In the genomic region with DNA sequence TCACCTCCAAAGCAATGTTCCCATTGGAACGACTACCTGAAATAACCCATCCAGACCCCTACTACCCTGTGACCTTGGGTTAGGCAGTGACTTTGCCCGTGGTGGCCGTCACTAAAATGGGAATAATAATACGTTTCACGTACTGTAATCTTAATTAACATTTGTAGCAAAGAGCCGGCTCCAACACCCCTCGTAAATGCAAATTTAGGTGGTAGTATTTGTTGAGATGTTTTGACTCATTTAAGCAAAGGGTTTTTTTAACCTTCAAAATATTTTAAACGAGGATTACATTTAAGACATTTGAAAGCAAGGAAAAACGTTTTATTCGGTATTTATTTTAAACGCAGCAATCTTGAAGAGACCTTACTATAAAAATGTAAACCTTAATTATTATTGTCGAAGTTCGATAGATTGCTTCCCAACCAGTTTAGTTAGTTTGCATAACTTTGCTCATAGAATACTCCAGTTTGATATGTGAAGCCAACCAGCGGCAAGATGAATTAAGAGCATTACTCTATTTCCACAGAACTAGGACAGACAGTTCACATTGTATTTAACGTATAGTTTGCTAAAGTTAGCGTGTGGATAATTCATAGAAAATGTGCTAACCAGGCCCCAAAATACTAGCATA, we compare ENCODE assay signal across 8 cellular contexts. TPM values are rescaled to one million over a fixed set of nuclear protein-coding genes. Genes with fewer than 3 reads are reported as not detected.
A peak's percentile ranks its signal among the peaks of the same experiment; 100 is the strongest.
DNase-seq lines count a peak whose midpoint lies in the region; ATAC-seq lines count a peak whose summit lies in the region.

No MANE protein-coding gene starts in this region.

- no peak for DNase-seq in activated CD4-positive, alpha-beta memory T cell treated with anti-CD3 and anti-CD28 coated beads for 36 hours
- no peak for DNase-seq in right cardiac atrium
- no peak for DNase-seq in left lobe of liver (ENCODE audit: low spot score)
- DNase-seq in DMS79 (lab: John Stamatoyannopoulos, UW) = no peak

- H3K27ac ChIP-seq in ACC112 (ENCODE audit: low read depth, low read length) (peak overlapping the region; percentile 89), right cardiac atrium (ENCODE audit: low read length) (peak overlapping the region; percentile 98), skeletal muscle tissue (ENCODE audit: low read depth, low read length) (peak overlapping the region; percentile 99)

- H3K36me3 ChIP-seq in ACC112 (ENCODE audit: insufficient read depth, low read length) (no peaks in the 10 kb centered on the region), skeletal muscle tissue (ENCODE audit: control insufficient read depth in 3 of 3, insufficient read depth in 3 of 3, low read length in 3 of 3) (no peaks in the 10 kb centered on the region)

- peaks cover 20% of the 10 kb centered on the region for H3K36me3 Mint-ChIP-seq in activated CD4-positive, alpha-beta memory T cell treated with anti-CD3 and anti-CD28 coated beads for 36 hours

- H3K4me3 ChIP-seq in ACC112 (ENCODE audit: low read depth, low read length) (peak overlapping the region; percentile 91), right cardiac atrium (ENCODE audit: low read length) (peak overlapping the region; percentile 94), skeletal muscle tissue (ENCODE audit: low read length in 3 of 3) (peak overlapping the region; percentile 88 to 95 (median 88))

- H3K27ac Mint-ChIP-seq in activated CD4-positive, alpha-beta memory T cell treated with anti-CD3 and anti-CD28 coated beads for 36 hours = peak overlapping the region; percentile 99

- 1% methylated on average over 16 of the region's 16 CpGs for WGBS in right cardiac atrium

- intact Hi-C loops in activated CD4-positive, alpha-beta memory T cell treated with anti-CD3 and anti-CD28 coated beads for 36 hours (cut with micrococcal nuclease) = loop anchor here (1.0 to 10.0 kb wide), 13 partner anchors 17 to 1489 kb away; a partner anchor contains a TSS
- intact Hi-C loops in right cardiac atrium (cut with DNase I) = loop anchor here in 1 of 4 donors (10.0 kb wide), 1 partner anchor 183 kb away; no protein-coding TSS in a partner anchor

- no peaks in the 10 kb centered on the region for H3K27me3 ChIP-seq in ACC112 (ENCODE audit: insufficient read depth, low read length)
- H3K27me3 ChIP-seq in right cardiac atrium (ENCODE audit: control insufficient read depth, insufficient read depth) = no peaks in the 10 kb centered on the region
- H3K27me3 ChIP-seq in skeletal muscle tissue (ENCODE audit: control insufficient read depth in 3 of 3, insufficient read depth in 3 of 3, low read length in 3 of 3) = no peaks in the 10 kb centered on the region

- H2AFZ ChIP-seq in ACC112 (ENCODE audit: low read length, unreplicated experiment) = peak overlapping the region; percentile 89

- POLR2A ChIA-PET in activated CD4-positive, alpha-beta memory T cell treated with anti-CD3 and anti-CD28 coated beads for 36 hours (lab: Charles Lee) = interaction anchor here (0.9 to 3.5 kb wide), 10 partner anchors 14 to 644 kb away, joined by 3 to 14 read pairs (median 4); a partner anchor contains a TSS

- H3K79me2 ChIP-seq in ACC112 (ENCODE audit: control insufficient read depth, insufficient read depth, low read length, unreplicated experiment) = peaks cover 59% of the 10 kb centered on the region

- H3K9me3 ChIP-seq in right cardiac atrium (ENCODE audit: control insufficient read depth, low read length) (no peaks in the 10 kb centered on the region), skeletal muscle tissue (ENCODE audit: control insufficient read depth in 3 of 3, low read length in 3 of 3) (no peaks in the 10 kb centered on the region)

- peaks cover 16% of the 10 kb centered on the region for H3K4me1 Mint-ChIP-seq in activated CD4-positive, alpha-beta memory T cell treated with anti-CD3 and anti-CD28 coated beads for 36 hours (ENCODE audit: low read depth)

- peak overlapping the region; percentile 95 for H3K4me3 Mint-ChIP-seq in activated CD4-positive, alpha-beta memory T cell treated with anti-CD3 and anti-CD28 coated beads for 36 hours

- H3K4me1 ChIP-seq in ACC112 (ENCODE audit: control insufficient read depth, insufficient read depth, low read length, unreplicated experiment) (peaks cover 29% of the 10 kb centered on the region), right cardiac atrium (ENCODE audit: control insufficient read depth, insufficient read depth, low read length) (no peaks in the 10 kb centered on the region), skeletal muscle tissue (ENCODE audit: control insufficient read depth in 3 of 3, insufficient read depth in 3 of 3, low read length in 3 of 3) (peaks cover 9 to 31% (median 14%) of the 10 kb centered on the region in 3 donors)

- H3K9me3 Mint-ChIP-seq in activated CD4-positive, alpha-beta memory T cell treated with anti-CD3 and anti-CD28 coated beads for 36 hours = no peaks in the 10 kb centered on the region

- no peaks in the 10 kb centered on the region for H3K27me3 Mint-ChIP-seq in activated CD4-positive, alpha-beta memory T cell treated with anti-CD3 and anti-CD28 coated beads for 36 hours

- ATAC-seq in GM21390 (IDR thresholded peaks at IDR 0.05; ENCODE audit: unreplicated experiment) (peak; percentile 0), right cardiac atrium (no peak), left lobe of liver (no peak), GM21447 (IDR thresholded peaks at IDR 0.05; ENCODE audit: unreplicated experiment) (no peak)

- peak overlapping the region; percentile 93 to 97 (median 96) for H3K9ac ChIP-seq in skeletal muscle tissue (ENCODE audit: low read depth in 1 of 3, low read length in 3 of 3)

- CTCF ChIA-PET in activated CD4-positive, alpha-beta memory T cell treated with anti-CD3 and anti-CD28 coated beads for 36 hours (lab: Charles Lee) = interaction anchor here (0.6 to 10.6 kb wide), 7 partner anchors 32 to 263 kb away, joined by 3 to 105 read pairs (median 5); no protein-coding TSS in a partner anchor

RNA-seq across cellular contexts. Expression of a gene that starts 1.4 kb away (rescaled TPM):
- 10 to 100 TPM; 25.5 to 28.2 TPM for total RNA-seq in activated CD4-positive, alpha-beta memory T cell treated with anti-CD3 and anti-CD28 coated beads for 36 hours
- 10 to 100 TPM; 19.1 to 21.0 (median 20.1) TPM for total RNA-seq in right cardiac atrium
- 5.4 TPM for polyA plus RNA-seq in right cardiac atrium
- 43.3 TPM for total RNA-seq in skeletal muscle tissue
- 9.4 TPM for total RNA-seq in left lobe of liver
